12 cellular contexts compared by ENCODE assay signal in genomic region chr12:53378222-53378621, GRCh38. TPM values are rescaled to one million over a fixed set of nuclear protein-coding genes. Genes with fewer than 3 reads are reported as not detected.
A peak's percentile ranks its signal among the peaks of the same experiment; 100 is the strongest.
DNase-seq lines count a peak whose midpoint lies in the region; ATAC-seq and TF ChIP-seq lines count a peak whose summit lies in the region.
"Had no signal": no experiment of that assay in that cellular context is flagged by ENCODE, and none has a peak within 500 bp of the region (broad histone marks: within the 10 kb centered on the region; RNA-seq: fewer than 3 reads in every experiment).

No MANE protein-coding gene starts in this region.

- H4K8ac ChIP-seq in mesendoderm (ENCODE audit: low read depth, low read length): no peak overlapping the region

- peak overlapping the region; percentile 49 for H3K56ac ChIP-seq in mesendoderm (ENCODE audit: low read length)

- peaks cover 26% of the 10 kb centered on the region for H3K36me3 Mint-ChIP-seq in activated naive CD4-positive, alpha-beta T cell treated with anti-CD3 and anti-CD28 coated beads for 36 hours (ENCODE audit: low read depth)
- peaks cover 21% of the 10 kb centered on the region for H3K36me3 Mint-ChIP-seq in activated T-helper 2 cell treated with anti-CD3 and anti-CD28 coated beads, Interferon-gamma antibody, Interleukin-2, Interleukin-4, amounts not matched to agents 10 μg/mL and 5 μg/mL and 100 μg/mL, durations not matched to agents 14 hours and 24 hours and 36 hours (ENCODE audit: low read depth)

- no peak overlapping the region for H3K23ac ChIP-seq in mesendoderm (ENCODE audit: low read length)

- no peak overlapping the region for H3K27ac Mint-ChIP-seq in activated naive CD4-positive, alpha-beta T cell treated with anti-CD3 and anti-CD28 coated beads for 36 hours
- peak overlapping the region; percentile 4 for H3K27ac Mint-ChIP-seq in activated T-helper 2 cell treated with anti-CD3 and anti-CD28 coated beads, Interferon-gamma antibody, Interleukin-2, Interleukin-4, amounts not matched to agents 10 μg/mL and 5 μg/mL and 100 μg/mL, durations not matched to agents 14 hours and 24 hours and 36 hours

- no peak overlapping the region for H3K27ac ChIP-seq in mesendoderm (ENCODE audit: low read depth, low read length)
- H3K27ac ChIP-seq in upper lobe of left lung: peak overlapping the region; percentile 90 to 99 (median 94)

- no peak overlapping the region for H3K9ac ChIP-seq in mesendoderm (ENCODE audit: low read length)

- no peaks in the 10 kb centered on the region for H3K9me3 ChIP-seq in upper lobe of left lung

- no peak overlapping the region for H2AK5ac ChIP-seq in mesendoderm (ENCODE audit: low read length)

- CTCF ChIA-PET in activated naive CD4-positive, alpha-beta T cell treated with anti-CD3 and anti-CD28 coated beads for 36 hours (lab: Charles Lee): interaction anchor here (1.5 to 3.0 kb wide), 4 partner anchors 25 to 54 kb away, joined by 4 to 15 read pairs (median 12); no protein-coding TSS in a partner anchor

- WGBS in mesendoderm (ENCODE audit: extremely low coverage, insufficient coverage, low lambda C conversion rate): no CpG with 5 or more reads among the region's 12 CpGs
- 96 to 98% methylated on average over 12 of the region's 12 CpGs for WGBS in upper lobe of left lung, 2 donors

- no peaks in the 10 kb centered on the region for H3K27me3 ChIP-seq in mesendoderm (ENCODE audit: insufficient read depth, low read length, poor library complexity)
- H3K27me3 ChIP-seq in upper lobe of left lung: no peaks in the 10 kb centered on the region

- H3K79me2 ChIP-seq in mesendoderm (ENCODE audit: control insufficient read depth, insufficient read depth, low read length): peaks cover 18% of the 10 kb centered on the region

- no peak overlapping the region for H2BK15ac ChIP-seq in mesendoderm (replicated peaks; ENCODE audit: low read depth)

- no peak for TF ChIP-seq CTCF in upper lobe of left lung (IDR thresholded peaks at IDR 0.05)

- peaks cover 45% of the 10 kb centered on the region for H3K4me1 Mint-ChIP-seq in activated naive CD4-positive, alpha-beta T cell treated with anti-CD3 and anti-CD28 coated beads for 36 hours (ENCODE audit: low read depth)
- H3K4me1 Mint-ChIP-seq in activated T-helper 2 cell treated with anti-CD3 and anti-CD28 coated beads, Interferon-gamma antibody, Interleukin-2, Interleukin-4, amounts not matched to agents 10 μg/mL and 5 μg/mL and 100 μg/mL, durations not matched to agents 14 hours and 24 hours and 36 hours (ENCODE audit: low read depth): peaks cover 33% of the 10 kb centered on the region

- H3K4me1 ChIP-seq in mesendoderm (ENCODE audit: control insufficient read depth, low read depth, low read length) (peaks cover 12% of the 10 kb centered on the region), upper lobe of left lung (peaks cover 30 to 42% (median 34%) of the 10 kb centered on the region in 4 donors)

- H3K9me3 Mint-ChIP-seq in activated naive CD4-positive, alpha-beta T cell treated with anti-CD3 and anti-CD28 coated beads for 36 hours: no peaks in the 10 kb centered on the region
- H3K9me3 Mint-ChIP-seq in activated T-helper 2 cell treated with anti-CD3 and anti-CD28 coated beads, Interferon-gamma antibody, Interleukin-2, Interleukin-4, amounts not matched to agents 10 μg/mL and 5 μg/mL and 100 μg/mL, durations not matched to agents 14 hours and 24 hours and 36 hours: no peaks in the 10 kb centered on the region

- H2BK120ac ChIP-seq in mesendoderm (ENCODE audit: low read depth, low read length): no peak overlapping the region

- TF ChIP-seq POLR2A in upper lobe of left lung (IDR thresholded peaks at IDR 0.05): no peak

- H2BK5ac ChIP-seq in mesendoderm (ENCODE audit: low read length): no peak overlapping the region

- H3K27me3 Mint-ChIP-seq in activated naive CD4-positive, alpha-beta T cell treated with anti-CD3 and anti-CD28 coated beads for 36 hours (ENCODE audit: low read depth): no peaks in the 10 kb centered on the region
- H3K27me3 Mint-ChIP-seq in activated T-helper 2 cell treated with anti-CD3 and anti-CD28 coated beads, Interferon-gamma antibody, Interleukin-2, Interleukin-4, amounts not matched to agents 10 μg/mL and 5 μg/mL and 100 μg/mL, durations not matched to agents 14 hours and 24 hours and 36 hours (ENCODE audit: low read depth): no peaks in the 10 kb centered on the region

- H3K4ac ChIP-seq in mesendoderm (ENCODE audit: low read depth, low read length): no peak overlapping the region

- ATAC-seq in upper lobe of left lung (ENCODE audit: low FRiP score in 2 of 2): no peak
- no peak for ATAC-seq in GM19452 (IDR thresholded peaks at IDR 0.05; ENCODE audit: unreplicated experiment)
- no peak for ATAC-seq in GM19324 (IDR thresholded peaks at IDR 0.05; ENCODE audit: low FRiP score, unreplicated experiment)

- H3K18ac ChIP-seq in mesendoderm (ENCODE audit: low read length): no peak overlapping the region

- no peak overlapping the region for H4K5ac ChIP-seq in mesendoderm (ENCODE audit: low read length)

- DNase-seq in activated naive CD4-positive, alpha-beta T cell treated with anti-CD3 and anti-CD28 coated beads for 36 hours: no peak
- DNase-seq in activated naive CD4-positive, alpha-beta T cell (lab: John Stamatoyannopoulos, UW): no peak
- no peak for DNase-seq in activated T-helper 2 cell treated with anti-CD3 and anti-CD28 coated beads, Interferon-gamma antibody, Interleukin-2, Interleukin-4, amounts not matched to agents 10 μg/mL and 5 μg/mL and 100 μg/mL, durations not matched to agents 14 hours and 24 hours and 36 hours (ENCODE audit: low spot score)
- DNase-seq in mesendoderm: no peak
- DNase-seq in upper lobe of left lung: no peak
- no peak for DNase-seq in OCI-M2 (lab: John Stamatoyannopoulos, UW; ENCODE audit: unreplicated experiment)
- DNase-seq: NCI-H1105, T-helper 9 cell had no signal

- TF ChIP-seq EP300 in upper lobe of left lung (IDR thresholded peaks at IDR 0.05): no peak

- no peak overlapping the region for H3K4me2 ChIP-seq in mesendoderm (ENCODE audit: low read length)

- H3K4me3 ChIP-seq in mesendoderm (ENCODE audit: low read length) (no peak overlapping the region), upper lobe of left lung (no peak overlapping the region)

- intact Hi-C loops in activated naive CD4-positive, alpha-beta T cell treated with anti-CD3 and anti-CD28 coated beads for 36 hours (cut with micrococcal nuclease): no loop called here
- intact Hi-C loops in activated T-helper 2 cell treated with anti-CD3 and anti-CD28 coated beads, Interferon-gamma antibody, Interleukin-2, Interleukin-4, amounts not matched to agents 10 μg/mL and 5 μg/mL and 100 μg/mL, durations not matched to agents 14 hours and 24 hours and 36 hours (cut with micrococcal nuclease): no loop called here

- H3K79me1 ChIP-seq in mesendoderm (ENCODE audit: low read length): peaks cover 11% of the 10 kb centered on the region

- H3K36me3 ChIP-seq in mesendoderm (ENCODE audit: control insufficient read depth, insufficient read depth, low read length): peaks cover 10% of the 10 kb centered on the region
- H3K36me3 ChIP-seq in upper lobe of left lung: peaks cover 12 to 15% (median 14%) of the 10 kb centered on the region in 4 donors

- H3K4me3 Mint-ChIP-seq in activated naive CD4-positive, alpha-beta T cell treated with anti-CD3 and anti-CD28 coated beads for 36 hours: peak overlapping the region; percentile 21
- H3K4me3 Mint-ChIP-seq in activated T-helper 2 cell treated with anti-CD3 and anti-CD28 coated beads, Interferon-gamma antibody, Interleukin-2, Interleukin-4, amounts not matched to agents 10 μg/mL and 5 μg/mL and 100 μg/mL, durations not matched to agents 14 hours and 24 hours and 36 hours (ENCODE audit: low read depth): no peak overlapping the region

RNA-seq across cellular contexts. Expression of gene SP1, which starts 1.8 kb away (rescaled TPM):
- 10 to 100 TPM; 87.6 to 91.9 TPM for total RNA-seq in activated naive CD4-positive, alpha-beta T cell treated with anti-CD3 and anti-CD28 coated beads for 36 hours
- total RNA-seq in activated T-helper 2 cell treated with anti-CD3 and anti-CD28 coated beads, Interferon-gamma antibody, Interleukin-2, Interleukin-4, amounts not matched to agents 10 μg/mL and 5 μg/mL and 100 μg/mL, durations not matched to agents 14 hours and 24 hours and 36 hours: 66.4 and 67.9 TPM in 2 replicates
- polyA plus RNA-seq in mesendoderm (2013, experiment 1 of 2): 34.1 TPM
- 34.4 TPM for polyA plus RNA-seq in mesendoderm (2013, experiment 2 of 2)
- total RNA-seq in upper lobe of left lung: 10 to 100 TPM; 46.6 to 82.2 (median 61.7) TPM

RNA-seq across cellular contexts. Expression of gene SP7, which starts 42.1 kb away (rescaled TPM):
- not detected for total RNA-seq in activated naive CD4-positive, alpha-beta T cell treated with anti-CD3 and anti-CD28 coated beads for 36 hours
- 0.11 TPM in 1 of 2 replicates, not detected in the other for total RNA-seq in activated T-helper 2 cell treated with anti-CD3 and anti-CD28 coated beads, Interferon-gamma antibody, Interleukin-2, Interleukin-4, amounts not matched to agents 10 μg/mL and 5 μg/mL and 100 μg/mL, durations not matched to agents 14 hours and 24 hours and 36 hours
- 0.10 TPM for polyA plus RNA-seq in mesendoderm (2013, experiment 1 of 2)
- 0.04 TPM for polyA plus RNA-seq in mesendoderm (2013, experiment 2 of 2)
- total RNA-seq in upper lobe of left lung: not detected
- total RNA-seq: fibroblast of lung, lung microvascular endothelial cell had no signal
- polyA plus RNA-seq: fibroblast of lung had no signal

RNA-seq across cellular contexts. Expression of gene AMHR2, which starts 45.4 kb away (rescaled TPM):
- not detected for total RNA-seq in activated naive CD4-positive, alpha-beta T cell treated with anti-CD3 and anti-CD28 coated beads for 36 hours
- not detected in 2 replicates for total RNA-seq in activated T-helper 2 cell treated with anti-CD3 and anti-CD28 coated beads, Interferon-gamma antibody, Interleukin-2, Interleukin-4, amounts not matched to agents 10 μg/mL and 5 μg/mL and 100 μg/mL, durations not matched to agents 14 hours and 24 hours and 36 hours
- 0.04 TPM for polyA plus RNA-seq in mesendoderm (2013, experiment 1 of 2)
- polyA plus RNA-seq in mesendoderm (2013, experiment 2 of 2): 0.06 TPM
- 1 to 10 TPM in 1 of 6 donors, under 1 TPM in 3, not detected in 2; 0.24 to 1.0 (median 0.41) TPM for total RNA-seq in upper lobe of left lung
- total RNA-seq: fibroblast of lung, lung microvascular endothelial cell had no signal
- polyA plus RNA-seq: fibroblast of lung had no signal

RNA-seq across cellular contexts. Expression of gene AAAS, which starts 56.8 kb away (rescaled TPM):
- total RNA-seq in activated naive CD4-positive, alpha-beta T cell treated with anti-CD3 and anti-CD28 coated beads for 36 hours: 10 to 100 TPM; 81.0 to 83.4 TPM
- total RNA-seq in activated T-helper 2 cell treated with anti-CD3 and anti-CD28 coated beads, Interferon-gamma antibody, Interleukin-2, Interleukin-4, amounts not matched to agents 10 μg/mL and 5 μg/mL and 100 μg/mL, durations not matched to agents 14 hours and 24 hours and 36 hours: 83.7 and 85.4 TPM in 2 replicates
- 45.2 TPM for polyA plus RNA-seq in mesendoderm (2013, experiment 1 of 2)
- 44.8 TPM for polyA plus RNA-seq in mesendoderm (2013, experiment 2 of 2)
- total RNA-seq in upper lobe of left lung: 100 to 1,000 TPM in 1 of 6 donors, 10 to 100 TPM in 5; 27.2 to 138 (median 40.4) TPM
